Comparison of ENCODE assay signal across 9 cellular contexts in the genomic region with DNA sequence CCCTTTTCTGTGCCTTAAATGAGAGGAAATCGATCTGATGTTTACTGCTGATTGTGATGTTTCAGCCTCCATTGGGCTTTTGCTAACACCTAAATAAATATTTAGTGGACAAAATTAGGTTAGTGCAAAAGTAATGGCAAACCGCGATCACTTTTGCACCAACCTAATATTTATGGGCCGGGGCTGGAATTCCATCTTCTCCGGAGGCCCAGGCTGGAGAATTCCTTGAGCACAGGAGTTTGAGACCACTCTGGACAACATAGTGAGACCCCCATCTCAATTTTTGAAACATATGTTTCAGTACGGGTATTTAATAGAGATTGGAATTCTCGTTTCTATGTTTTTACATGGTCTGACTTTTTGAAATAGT. TPM values are rescaled to one million over a fixed set of nuclear protein-coding genes. Genes with fewer than 3 reads are reported as not detected.
DNase-seq lines count a peak whose midpoint lies in the region; ATAC-seq, FAIRE-seq and TF ChIP-seq lines count a peak whose summit lies in the region.
"Had no signal": no experiment of that assay in that cellular context is flagged by ENCODE, and none has a peak within 500 bp of the region (broad histone marks: within the 10 kb centered on the region; RNA-seq: fewer than 3 reads in every experiment).

No MANE protein-coding gene starts in this region.

- WGBS in endodermal cell (ENCODE audit: insufficient coverage in 1 of 2, insufficient read length in 1 of 2), 2 experiments: 61 to 75% methylated on average over 5 to 7 of the region's 7 CpGs

- ATAC-seq in HG02884 (IDR thresholded peaks at IDR 0.05; ENCODE audit: unreplicated experiment) (no peak), HG02798 (IDR thresholded peaks at IDR 0.05; ENCODE audit: poor library complexity, unreplicated experiment) (no peak)

- H3K9ac ChIP-seq in endodermal cell (ENCODE audit: extremely low read depth, low read length, poor library complexity, severe bottlenecking) (peak overlapping the region; percentile 96), neural progenitor cell (peak overlapping the region; percentile 66)

- POLR2A ChIA-PET in RWPE1 (lab: Yijun Ruan, JAX; ENCODE audit: low non-redundant PET): no interaction called here

- peak overlapping the region; percentile 62 for H2AFZ ChIP-seq in neural progenitor cell (replicated peaks)

- H3K4me3 ChIP-seq in BE2C (ENCODE audit: low read depth, low read length) (peak overlapping the region; percentile 93), endodermal cell (ENCODE audit: low read length) (peak overlapping the region; percentile 88), neural progenitor cell (peak overlapping the region; percentile 60)

- TF ChIP-seq CTCF in BE2C (IDR thresholded peaks at IDR 0.05; ENCODE audit: low read depth, low read length) (no peak), RWPE1 (conservative IDR thresholded peaks at IDR 0.05; ENCODE audit: low read depth) (no peak), endodermal cell (conservative IDR thresholded peaks at IDR 0.05) (no peak), neural progenitor cell (IDR thresholded peaks at IDR 0.05) (no peak)

- DNase-seq in BE2C: no peak
- DNase-seq in RWPE1 (ENCODE audit: low spot score): no peak
- no peak for DNase-seq in endodermal cell
- DNase-seq in neural progenitor cell (ENCODE audit: low spot score): no peak
- DNase-seq in HTR-8/SVneo (ENCODE audit: insufficient read length, low spot score): no peak
- DNase-seq in DMS79 treated with DMSO at 0.1 percent for 48 hours (lab: John Stamatoyannopoulos, UW): no peak

- H3K79me2 ChIP-seq in neural progenitor cell (ENCODE audit: low read depth): peaks cover 18% of the 10 kb centered on the region

- H3K27me3 Mint-ChIP-seq in endodermal cell (ENCODE audit: insufficient read depth) (no peaks in the 10 kb centered on the region), neural progenitor cell (ENCODE audit: insufficient read depth, low read depth) (peaks cover 4% of the 10 kb centered on the region)

- H3K27ac ChIP-seq in RWPE1: peak overlapping the region; percentile 81
- H3K27ac ChIP-seq in endodermal cell (ENCODE audit: low read depth, low read length): peak overlapping the region; percentile 97
- H3K27ac ChIP-seq in neural progenitor cell: peak overlapping the region; percentile 82

- no peaks in the 10 kb centered on the region for H4K20me1 ChIP-seq in neural progenitor cell (ENCODE audit: low read depth)

- H3K4me1 ChIP-seq in BE2C: no peaks in the 10 kb centered on the region
- H3K4me1 ChIP-seq in endodermal cell (ENCODE audit: control insufficient read depth, insufficient read depth, low read length): no peaks in the 10 kb centered on the region
- H3K4me1 ChIP-seq in neural progenitor cell: no peaks in the 10 kb centered on the region

- H3F3A ChIP-seq in neural progenitor cell (ENCODE audit: low read depth): no peaks in the 10 kb centered on the region

- no peaks in the 10 kb centered on the region for H3K4me1 Mint-ChIP-seq in endodermal cell
- H3K4me1 Mint-ChIP-seq in neural progenitor cell: no peaks in the 10 kb centered on the region

- peaks cover 6% of the 10 kb centered on the region for H3K36me3 ChIP-seq in BE2C
- peaks cover 41% of the 10 kb centered on the region for H3K36me3 ChIP-seq in endodermal cell (ENCODE audit: control insufficient read depth, insufficient read depth, low read length)
- H3K36me3 ChIP-seq in neural progenitor cell: peaks cover 16% of the 10 kb centered on the region

- H3K27ac Mint-ChIP-seq in endodermal cell (peak overlapping the region; percentile 96), neural progenitor cell (no peak overlapping the region)

- peaks cover 3% of the 10 kb centered on the region for H3K9me3 ChIP-seq in BE2C
- H3K9me3 ChIP-seq in endodermal cell (ENCODE audit: control insufficient read depth, low read length): peaks cover 77% of the 10 kb centered on the region
- peaks cover 9% of the 10 kb centered on the region for H3K9me3 ChIP-seq in neural progenitor cell (ENCODE audit: low read depth)

- peak overlapping the region; percentile 82 for H3K4me3 Mint-ChIP-seq in endodermal cell
- H3K4me3 Mint-ChIP-seq in neural progenitor cell: no peak overlapping the region

- H3K36me3 Mint-ChIP-seq in endodermal cell (ENCODE audit: low read depth) (peaks cover 57% of the 10 kb centered on the region), neural progenitor cell (peaks cover 44% of the 10 kb centered on the region)

- H3K9me3 Mint-ChIP-seq in endodermal cell (peaks cover 59% of the 10 kb centered on the region), neural progenitor cell (peaks cover 63% of the 10 kb centered on the region)

- CTCF ChIA-PET in RWPE1 (lab: Yijun Ruan, JAX): no interaction called here

- H3K27me3 ChIP-seq in BE2C (no peaks in the 10 kb centered on the region), endodermal cell (ENCODE audit: control insufficient read depth, insufficient read depth, low read length, poor library complexity, severe bottlenecking) (no peaks in the 10 kb centered on the region), neural progenitor cell (no peaks in the 10 kb centered on the region)

- peak overlapping the region; percentile 72 for H3K4me2 ChIP-seq in neural progenitor cell

- FAIRE-seq in HTR-8/SVneo (lab: Jason Lieb, UNC): no peak

RNA-seq across cellular contexts. Expression of gene ZNF880, which starts 0.6 kb away (rescaled TPM):
- polyA plus RNA-seq in BE2C (2012; ENCODE audit: insufficient read depth, insufficient read length, low read depth): 17.2 TPM
- total RNA-seq in endodermal cell (10 to 100 TPM; 13.5 to 20.9 TPM), neural progenitor cell (ENCODE audit: low replicate concordance) (26.3 and 56.1 TPM in 2 replicates)
- polyA plus RNA-seq in endodermal cell (2013, experiment 1 of 2): 14.9 TPM
- 12.9 TPM for polyA plus RNA-seq in endodermal cell (2013, experiment 2 of 2)

RNA-seq across cellular contexts. Expression of gene ZNF528, which starts 27.3 kb away (rescaled TPM):
- polyA plus RNA-seq in BE2C (2012; ENCODE audit: insufficient read depth, insufficient read length, low read depth): 7.5 TPM
- total RNA-seq in endodermal cell: 10 to 100 TPM in 1 of 2 donors, 1 to 10 TPM in 1; 2.9 to 39.1 TPM
- 1.9 TPM for polyA plus RNA-seq in endodermal cell (2013, experiment 1 of 2)
- polyA plus RNA-seq in endodermal cell (2013, experiment 2 of 2): 1.1 TPM
- 16.8 and 29.8 TPM in 2 replicates for total RNA-seq in neural progenitor cell (ENCODE audit: low replicate concordance)

RNA-seq across cellular contexts. Expression of gene ZNF610, which starts 34.3 kb away (rescaled TPM):
- polyA plus RNA-seq in BE2C (2012; ENCODE audit: insufficient read depth, insufficient read length, low read depth): 0.76 TPM
- 10 to 100 TPM in 1 of 2 donors, 1 to 10 TPM in 1; 8.1 to 15.2 TPM for total RNA-seq in endodermal cell
- 10.4 TPM for polyA plus RNA-seq in endodermal cell (2013, experiment 1 of 2)
- 10.6 TPM for polyA plus RNA-seq in endodermal cell (2013, experiment 2 of 2)
- total RNA-seq in neural progenitor cell (ENCODE audit: low replicate concordance): 13.0 and 13.1 TPM in 2 replicates

RNA-seq across cellular contexts. Expression of gene ZNF534, which starts 58.6 kb away (rescaled TPM):
- polyA plus RNA-seq in BE2C (2012; ENCODE audit: insufficient read depth, insufficient read length, low read depth): not detected
- under 1 TPM in 1 of 2 donors, not detected in 1; 0.62 TPM for total RNA-seq in endodermal cell
- polyA plus RNA-seq in endodermal cell (2013, experiment 1 of 2): not detected
- polyA plus RNA-seq in endodermal cell (2013, experiment 2 of 2): not detected
- total RNA-seq in neural progenitor cell (ENCODE audit: low replicate concordance): 0.43 and 0.62 TPM in 2 replicates
- total RNA-seq: SK-MEL-5 had no signal
